8 cellular contexts compared by ENCODE assay signal in the genomic region with DNA sequence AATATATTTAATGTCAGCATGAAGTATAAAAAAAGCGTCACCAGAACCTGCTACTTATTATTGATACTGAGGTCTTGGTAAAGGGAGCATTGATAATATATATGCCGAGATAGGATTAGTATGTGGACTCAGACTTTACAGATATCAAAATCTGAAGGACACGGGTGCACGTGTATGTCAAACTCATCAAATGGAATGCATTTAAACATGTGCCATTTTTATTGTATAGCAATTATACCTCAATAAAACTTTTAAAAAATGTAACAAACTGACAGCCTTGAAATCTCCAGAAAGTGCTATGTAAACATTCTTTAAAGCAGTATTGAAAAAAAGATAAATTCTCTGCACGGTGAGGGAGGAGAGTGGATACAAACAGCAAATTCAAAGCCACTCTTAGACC.
DNase-seq lines count a peak whose midpoint lies in the region; ATAC-seq and TF ChIP-seq lines count a peak whose summit lies in the region.

No MANE protein-coding gene starts in this region.

- H3K36me3 Mint-ChIP-seq in natural killer cell treated with Interleukin-12 subunit alpha and Interleukin-12 subunit beta and Interleukin-15 and Interleukin-18, amount 100 ng/mL, for 72 hours, result no peaks in the 10 kb centered on the region

- no peaks in the 10 kb centered on the region for H3K9me3 ChIP-seq in BE2C
- no peaks in the 10 kb centered on the region for H3K9me3 ChIP-seq in KOPT-K1 (ENCODE audit: insufficient read depth, low read length, poor library complexity, severe bottlenecking)

- H3K27ac ChIP-seq in KOPT-K1 (ENCODE audit: low read depth, low read length, poor library complexity, severe bottlenecking) (peak overlapping the region; percentile 71), dorsolateral prefrontal cortex (peak overlapping the region in 1 of 59 donors; percentile 78)

- H3K9me3 Mint-ChIP-seq in natural killer cell treated with Interleukin-12 subunit alpha and Interleukin-12 subunit beta and Interleukin-15 and Interleukin-18, amount 100 ng/mL, for 72 hours, result no peaks in the 10 kb centered on the region

- no peak for ATAC-seq in natural killer cell treated with Interleukin-12 subunit alpha and Interleukin-12 subunit beta and Interleukin-15 and Interleukin-18, amount 100 ng/mL, for 72 hours
- ATAC-seq in GM18858 (IDR thresholded peaks at IDR 0.05; ENCODE audit: unreplicated experiment) (no peak), HG02870 (IDR thresholded peaks at IDR 0.05; ENCODE audit: unreplicated experiment) (no peak)

- DNase-seq in BE2C, result no peak
- no peak for DNase-seq in dorsolateral prefrontal cortex
- DNase-seq in natural killer cell treated with Interleukin-12 subunit alpha and Interleukin-12 subunit beta and Interleukin-15 and Interleukin-18, amount 100 ng/mL, for 72 hours (ENCODE audit: low spot score), result no peak
- no peak for DNase-seq in SHP77 treated with DMSO at 0.1 percent for 48 hours (lab: John Stamatoyannopoulos, UW)
- DNase-seq in stimulated activated CD4-positive, alpha-beta T cell treated with anti-CD3 and anti-CD28 coated beads, Interleukin-1b, Interleukin-23, amount 100 ng/mL, for 48 hours, result no peak

- peak overlapping the region; percentile 91 for H3K4me3 ChIP-seq in BE2C (ENCODE audit: low read depth, low read length)
- H3K4me3 ChIP-seq in dorsolateral prefrontal cortex, result peak overlapping the region; percentile 60 to 100 (median 89)

- H3K36me3 ChIP-seq in BE2C (peaks cover 5% of the 10 kb centered on the region), KOPT-K1 (ENCODE audit: insufficient read depth, low read length) (0 out of 2 replicates have a peak, but pooled peaks cover 4% of the 10 kb centered on the region)

- peak overlapping the region; percentile 88 for H3K4me3 Mint-ChIP-seq in natural killer cell treated with Interleukin-12 subunit alpha and Interleukin-12 subunit beta and Interleukin-15 and Interleukin-18, amount 100 ng/mL, for 72 hours

- peaks cover 10 to 15% of the 10 kb centered on the region in 2 donors for H3K4me1 Mint-ChIP-seq in natural killer cell treated with Interleukin-12 subunit alpha and Interleukin-12 subunit beta and Interleukin-15 and Interleukin-18, amount 100 ng/mL, for 72 hours (ENCODE audit: low read depth in 2 of 2)

- peak overlapping the region; percentile 91 to 95 for H3K27ac Mint-ChIP-seq in natural killer cell treated with Interleukin-12 subunit alpha and Interleukin-12 subunit beta and Interleukin-15 and Interleukin-18, amount 100 ng/mL, for 72 hours

- no peaks in the 10 kb centered on the region for H3K27me3 Mint-ChIP-seq in natural killer cell treated with Interleukin-12 subunit alpha and Interleukin-12 subunit beta and Interleukin-15 and Interleukin-18, amount 100 ng/mL, for 72 hours

- H3K27me3 ChIP-seq in BE2C (no peaks in the 10 kb centered on the region), dorsolateral prefrontal cortex (peaks cover 0 to 2% (median 0%) of the 10 kb centered on the region in 45 donors)

- TF ChIP-seq CTCF in BE2C (IDR thresholded peaks at IDR 0.05; ENCODE audit: low read depth, low read length), result no peak
- TF ChIP-seq CTCF in dorsolateral prefrontal cortex (IDR thresholded peaks at IDR 0.05 in 54 of 56, conservative IDR thresholded peaks at IDR 0.05 in 2 of 56; ENCODE audit: low read depth in 1 of 56, partially characterized antibody in 56 of 56), result no peak

- intact Hi-C loops in dorsolateral prefrontal cortex (cut with DNase I), result loop anchor here in 1 of 2 donors (10.0 kb wide), 1 partner anchor 63 kb away; no protein-coding TSS in a partner anchor

- H3K4me1 ChIP-seq in BE2C, result no peaks in the 10 kb centered on the region; the same call in none of the 2 replicates
